ENCODE assay signal across 12 cellular contexts in the genomic region with DNA sequence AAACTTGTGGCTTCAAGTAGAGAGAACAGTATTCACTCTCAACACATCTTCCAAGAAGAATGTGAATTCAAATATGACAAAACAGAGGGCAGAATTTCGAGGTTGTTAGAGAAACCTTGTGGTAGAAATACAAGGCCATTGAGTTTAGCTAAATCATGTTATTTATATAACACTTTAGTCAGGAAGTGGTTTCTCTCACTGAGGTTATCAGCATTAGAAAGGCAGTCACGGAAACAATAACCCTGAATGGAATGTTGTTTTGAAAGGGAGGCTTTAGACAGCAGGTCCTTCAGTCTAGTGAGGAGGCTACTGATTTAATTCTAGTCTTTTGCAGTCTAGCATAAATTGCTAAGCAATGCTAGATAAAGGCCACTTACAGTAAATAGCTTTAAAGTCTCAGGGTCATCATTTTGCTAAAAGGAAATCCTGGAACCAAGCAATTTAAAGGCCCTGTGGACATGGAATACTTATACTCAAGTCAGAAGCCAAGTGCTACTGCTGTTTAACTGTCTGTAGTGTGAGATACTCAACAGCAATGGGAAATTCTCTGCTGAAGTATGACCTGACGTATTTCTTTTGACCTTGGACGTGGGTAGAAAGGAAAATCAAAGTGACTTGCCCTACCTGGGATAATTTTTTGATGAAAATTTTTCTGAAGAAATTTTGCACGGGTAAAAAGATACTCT.
DNase-seq lines count a peak whose midpoint lies in the region; ATAC-seq and TF ChIP-seq lines count a peak whose summit lies in the region.
"Had no signal": no experiment of that assay in that cellular context is flagged by ENCODE, and none has a peak within 500 bp of the region (broad histone marks: within the 10 kb centered on the region; RNA-seq: fewer than 3 reads in every experiment).

No MANE protein-coding gene starts in this region.

- CTCF ChIA-PET in A673 (lab: Charles Lee), result no interaction called here

- H3K9me3 Mint-ChIP-seq in mesothelial cell of epicardium, result peaks cover 4% of the 10 kb centered on the region
- H3K9me3 Mint-ChIP-seq: activated T-cell treated with anti-CD3 and anti-CD28 coated beads, Interleukin-2, amount 50 U/mL, for 4 hours had no signal

- H3K27me3 ChIP-seq in A673 (replicated peaks; ENCODE audit: insufficient read depth, low read depth, low read length, poor library complexity) (no peaks in the 10 kb centered on the region), SJCRH30 (no peaks in the 10 kb centered on the region)
- H3K27me3 ChIP-seq: transverse colon had no signal

- no peak overlapping the region for H3K4me3 Mint-ChIP-seq in mesothelial cell of epicardium
- H3K4me3 Mint-ChIP-seq: activated T-cell treated with anti-CD3 and anti-CD28 coated beads, Interleukin-2, amount 50 U/mL, for 4 hours had no signal

- H3K27ac Mint-ChIP-seq in mesothelial cell of epicardium, result no peak overlapping the region

- POLR2A ChIA-PET in A673 (lab: Charles Lee; ENCODE audit: low non-redundant PET), result interaction anchor here (0.7 kb wide), 1 partner anchor 46 kb away, joined by 3 read pairs; no protein-coding TSS in a partner anchor

- H3K36me3 Mint-ChIP-seq in mesothelial cell of epicardium, result no peaks in the 10 kb centered on the region

- no peaks in the 10 kb centered on the region for H3K27me3 Mint-ChIP-seq in mesothelial cell of epicardium (ENCODE audit: low read depth)

- intact Hi-C loops in A673 (cut with micrococcal nuclease; ENCODE audit: unreplicated experiment), result no loop called here

- peak; percentile 69 for ATAC-seq in HG03175 (IDR thresholded peaks at IDR 0.05; ENCODE audit: unreplicated experiment)
- ATAC-seq: activated T-cell treated with anti-CD3 and anti-CD28 coated beads, Interleukin-2, amount 50 U/mL, for 4 hours; SK-N-SH treated with all-trans-retinoic acid at 6 μM for 48 hours had no signal

- no TSS peak for BruUV-seq in A673 (replicated peaks; lab: Mats Ljungman, UMichigan)

- TF ChIP-seq CTCF in A673 (conservative IDR thresholded peaks at IDR 0.05; ENCODE audit: low read depth, low read length) (no peak), foreskin fibroblast (IDR thresholded peaks at IDR 0.05; ENCODE audit: low read depth, low read length) (no peak), mesothelial cell of epicardium (IDR thresholded peaks at IDR 0.05; ENCODE audit: unreplicated experiment) (no peak)

- H3K4me1 Mint-ChIP-seq in mesothelial cell of epicardium, result peaks cover 2% of the 10 kb centered on the region

- H3K36me3 ChIP-seq in A673 (ENCODE audit: insufficient read depth, low read length, poor library complexity, severe bottlenecking), result no peaks in the 10 kb centered on the region
- H3K36me3 ChIP-seq in SJCRH30, result no peaks in the 10 kb centered on the region
- H3K36me3 ChIP-seq: transverse colon had no signal

- H3K4me3 ChIP-seq in A673 (ENCODE audit: low read depth, low read length, poor library complexity, severe bottlenecking) (no peak overlapping the region), SJCRH30 (no peak overlapping the region), foreskin fibroblast (ENCODE audit: low read depth in 1 of 2, low read length in 2 of 2) (no peak overlapping the region)
- H3K4me3 ChIP-seq: transverse colon had no signal

- H3K27ac ChIP-seq in A673 (ENCODE audit: low read depth, low read length, poor library complexity, severe bottlenecking), result no peak overlapping the region
- peak overlapping the region; percentile 11; the same call in 1 of the 2 replicates for H3K27ac ChIP-seq in SJCRH30
- H3K27ac ChIP-seq: transverse colon had no signal

- DNase-seq in A673 (ENCODE audit: low spot score) (peak; percentile 12), SJCRH30 (peak in 1 of 2 experiments; percentile 43), iPS-NIHi11 (ENCODE audit: low spot score) (peak; percentile 25), foreskin fibroblast (no peak), mesothelial cell of epicardium (ENCODE audit: low spot score in 2 of 2, unreplicated experiment in 2 of 2) (no peak), NCI-H510A (lab: John Stamatoyannopoulos, UW) (no peak), NCI-H526 treated with DMSO at 0.1 percent for 48 hours (lab: John Stamatoyannopoulos, UW) (no peak)
- DNase-seq: activated T-cell treated with anti-CD3 and anti-CD28 coated beads, Interleukin-2, amount 50 U/mL, for 4 hours; left cardiac atrium; transverse colon had no signal

- H3K9me3 ChIP-seq in A673 (ENCODE audit: low read depth, low read length, poor library complexity, severe bottlenecking) (no peaks in the 10 kb centered on the region), SJCRH30 (replicated peaks) (no peaks in the 10 kb centered on the region)
- H3K9me3 ChIP-seq: transverse colon had no signal

- no peaks in the 10 kb centered on the region for H3K4me1 ChIP-seq in A673 (ENCODE audit: insufficient read depth, low read length, poor library complexity, severe bottlenecking)
- H3K4me1 ChIP-seq in SJCRH30, result peaks cover 11% of the 10 kb centered on the region
- H3K4me1 ChIP-seq: transverse colon had no signal

Comparison
In these comparisons a context has a peak if more than half of its experiments do, and no peak if none do; other contexts are left out.
1. DNase-seq: peak in A673 (single experiment) and iPS-NIHi11 (single experiment); none in foreskin fibroblast (0 of 2), mesothelial cell of epicardium (0 of 2), NCI-H510A (single experiment) and NCI-H526 treated with DMSO at 0.1 percent for 48 hours (single experiment).